In the genomic region with DNA sequence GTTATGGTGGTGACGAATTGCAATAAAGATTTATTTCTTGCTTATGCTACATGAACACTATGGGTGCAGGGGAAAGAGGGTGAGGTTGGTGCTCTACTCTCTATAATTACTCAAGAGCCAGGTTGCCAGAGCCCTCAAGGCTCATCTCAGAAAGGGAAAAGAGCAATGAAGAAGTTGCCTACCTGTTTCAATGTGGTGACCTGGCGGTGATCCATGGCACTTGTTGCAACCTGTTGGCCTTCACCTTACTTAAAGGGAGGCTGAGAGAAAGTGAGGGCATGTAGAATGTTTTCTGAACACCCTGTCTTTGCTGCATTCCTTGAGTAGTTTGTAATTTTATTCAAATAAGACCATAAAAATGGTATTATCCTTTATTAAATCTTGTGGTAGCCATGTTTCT, we compare ENCODE assay signal across 26 cellular contexts.
"Had no signal": no experiment of that assay in that cellular context is flagged by ENCODE, and none has a peak within 500 bp of the region (broad histone marks: within the 10 kb centered on the region; RNA-seq: fewer than 3 reads in every experiment).

No MANE protein-coding gene starts in this region.

- H3K4me3 ChIP-seq: adrenal gland, body of pancreas, coronary artery, dorsolateral prefrontal cortex, esophagus muscularis mucosa had no signal

- ATAC-seq: activated CD4-positive, alpha-beta T cell treated with anti-CD3 and anti-CD28 coated beads for 36 hours; activated CD8-positive, alpha-beta memory T cell treated with anti-CD3 and anti-CD28 coated beads, Interleukin-2, amount 10 ng/mL, durations not matched to agents 7 days and 5 days; activated CD8-positive, alpha-beta T cell treated with anti-CD3 and anti-CD28 coated beads, Interleukin-2, amount 10 ng/mL, durations not matched to agents 7 days and 5 days; activated naive CD8-positive, alpha-beta T cell treated with anti-CD3 and anti-CD28 coated beads, Interleukin-2, amount 50 U/mL, for 24 hours; body of pancreas had no signal

- DNase-seq: activated CD4-positive, alpha-beta memory T cell treated with anti-CD3 and anti-CD28 coated beads for 36 hours; activated CD4-positive, alpha-beta T cell treated with anti-CD3 and anti-CD28 coated beads for 36 hours; activated CD4-positive, alpha-beta T cell treated with anti-CD3 and anti-CD28 coated beads, Interleukin-2, amount 10 ng/mL, durations not matched to agents 24 days and 14 days; activated CD4-positive, CD25-positive, alpha-beta regulatory T cell; activated CD4-positive, CD25-positive, alpha-beta regulatory T cell treated with anti-CD3 and anti-CD28 coated beads, Interleukin-2, amount 50 U/mL, for 72 hours; activated CD8-positive, alpha-beta memory T cell treated with anti-CD3 and anti-CD28 coated beads, Interleukin-2, amount 10 ng/mL, durations not matched to agents 7 days and 5 days; activated CD8-positive, alpha-beta memory T cell treated with anti-CD3 and anti-CD28 coated beads, Interleukin-2, amount 50 U/mL, for 4 hours; activated CD8-positive, alpha-beta T cell treated with anti-CD3 and anti-CD28 coated beads, Interleukin-2, amount 10 ng/mL, durations not matched to agents 7 days and 5 days; activated effector memory CD4-positive, alpha-beta T cell treated with anti-CD3 and anti-CD28 coated beads, Interleukin-2, amount 50 U/mL, for 16 hours; activated naive CD4-positive, alpha-beta T cell treated with anti-CD3 and anti-CD28 coated beads for 36 hours; activated naive CD8-positive, alpha-beta T cell treated with anti-CD3 and anti-CD28 coated beads for 36 hours; activated naive CD8-positive, alpha-beta T cell treated with anti-CD3 and anti-CD28 coated beads, Interleukin-2, amount 50 U/mL, for 24 hours; activated T-cell treated with anti-CD3 and anti-CD28 coated beads, Interleukin-2, amount 50 U/mL, for 1 hour; activated T-cell treated with anti-CD3 and anti-CD28 coated beads, Interleukin-2, amount 50 U/mL, for 48 hours; adrenal gland; amygdala; aorta; body of pancreas; dorsolateral prefrontal cortex; effector memory CD4-positive, alpha-beta T cell; endodermal cell; erythroblast; head of caudate nucleus; T-helper 2 cell had no signal

- H3K36me3 ChIP-seq: adrenal gland, esophagus muscularis mucosa had no signal

- H3K27ac ChIP-seq: adrenal gland, body of pancreas, coronary artery, dorsolateral prefrontal cortex, esophagus muscularis mucosa had no signal

- H3K4me1 ChIP-seq: adrenal gland, body of pancreas, esophagus muscularis mucosa had no signal

- H3K27me3 ChIP-seq: adrenal gland, body of pancreas, dorsolateral prefrontal cortex, esophagus muscularis mucosa had no signal

- H3K9me3 ChIP-seq: adrenal gland, body of pancreas, esophagus muscularis mucosa had no signal
